In the genomic region with DNA sequence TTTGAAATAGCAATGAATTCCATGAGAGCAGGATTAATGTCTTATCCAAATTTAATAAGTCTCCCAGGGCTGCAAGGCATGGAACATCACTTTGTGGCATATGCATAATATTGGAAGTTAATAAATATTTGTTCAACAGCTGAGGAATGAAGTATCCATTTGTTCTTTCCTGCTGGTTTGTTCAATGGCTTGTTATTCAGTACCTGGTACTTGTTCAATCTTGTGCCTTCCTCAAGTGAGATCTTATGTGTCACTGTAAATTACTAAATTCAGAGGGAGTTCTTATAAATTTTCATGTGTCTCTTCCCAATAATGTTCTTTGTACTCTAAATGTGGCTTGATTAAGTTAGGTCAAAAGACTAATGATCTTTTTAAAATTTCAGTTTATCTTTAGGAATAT, we compare ENCODE assay signal across 9 cellular contexts.
"Had no signal": no experiment of that assay in that cellular context is flagged by ENCODE, and none has a peak within 500 bp of the region (broad histone marks: within the 10 kb centered on the region; RNA-seq: fewer than 3 reads in every experiment).

No MANE protein-coding gene starts in this region.

- H3K27ac Mint-ChIP-seq: HFFc6 had no signal

- H3K4me3 Mint-ChIP-seq: HFFc6 had no signal

- DNase-seq: GM23248, GOT3, H7, HFFc6, IMR-90 had no signal

- H3K9me3 ChIP-seq: HAP-1 had no signal

- H3K4me3 ChIP-seq: GM23248, HAP-1 had no signal

- H3K27ac ChIP-seq: GM23248, HL-60 had no signal

- ATAC-seq: HCT116, HepG2 had no signal

- H3K36me3 ChIP-seq: HAP-1 had no signal

- FAIRE-seq: HepG2 had no signal
